In the genomic region with DNA sequence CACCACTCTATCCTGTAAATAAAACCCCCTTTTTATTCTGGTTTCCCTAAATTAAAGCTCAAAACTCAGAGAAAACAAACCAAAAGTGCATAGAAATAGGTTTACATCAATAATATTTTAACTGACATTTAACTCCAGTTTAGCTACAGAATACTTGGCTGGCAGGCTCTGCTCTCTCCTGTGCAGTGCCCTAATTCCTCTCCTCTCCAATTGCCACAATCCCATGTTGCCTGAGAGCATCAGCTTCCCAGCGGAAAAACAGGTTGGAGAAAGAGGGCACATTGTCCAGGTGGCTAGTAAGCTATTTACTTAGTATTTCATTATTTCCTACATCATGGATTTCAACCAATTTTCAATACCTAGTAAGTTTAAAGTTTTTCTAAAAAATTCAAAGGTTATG, we compare ENCODE assay signal across 32 cellular contexts. TPM values are rescaled to one million over a fixed set of nuclear protein-coding genes. Genes with fewer than 3 reads are reported as not detected.
"Had no signal": no experiment of that assay in that cellular context is flagged by ENCODE, and none has a peak within 500 bp of the region (broad histone marks: within the 10 kb centered on the region; RNA-seq: fewer than 3 reads in every experiment).

No MANE protein-coding gene starts in this region.

- H3K27ac Mint-ChIP-seq: activated CD4-positive, alpha-beta memory T cell treated with anti-CD3 and anti-CD28 coated beads, Interleukin-2, amount 10 ng/mL, durations not matched to agents 7 days and 5 days; activated CD4-positive, alpha-beta T cell treated with anti-CD3 and anti-CD28 coated beads, Interleukin-2, amount 10 ng/mL, durations not matched to agents 7 days and 5 days; activated naive CD4-positive, alpha-beta T cell treated with anti-CD3 and anti-CD28 coated beads, Interleukin-2, amount 10 ng/mL, durations not matched to agents 7 days and 5 days; activated naive CD8-positive, alpha-beta T cell treated with anti-CD3 and anti-CD28 coated beads, Interleukin-2, amount 10 ng/mL, durations not matched to agents 7 days and 5 days; activated T-cell treated with anti-CD3 and anti-CD28 coated beads, Interleukin-2, amount 50 U/mL, for 24 hours; endodermal cell; mesothelial cell of epicardium; naive thymus-derived CD4-positive, alpha-beta T cell; stimulated activated effector memory CD8-positive, alpha-beta T cell treated with anti-CD3 and anti-CD28 coated beads, Interleukin-12 subunit alpha, Interleukin-12 subunit beta, amount 100 ng/mL, for 72 hours; stimulated activated naive CD8-positive, alpha-beta T cell treated with anti-CD3 and anti-CD28 coated beads, Interleukin-15, Interleukin-2, amounts not matched to agents 100 ng/mL and 50 ng/mL, for 24 hours had no signal

- H3K79me2 ChIP-seq: parathyroid adenoma had no signal

- H3K9me3 Mint-ChIP-seq: activated CD4-positive, alpha-beta memory T cell treated with anti-CD3 and anti-CD28 coated beads, Interleukin-2, amount 10 ng/mL, durations not matched to agents 7 days and 5 days; activated CD4-positive, alpha-beta T cell treated with anti-CD3 and anti-CD28 coated beads, Interleukin-2, amount 10 ng/mL, durations not matched to agents 7 days and 5 days; activated naive CD4-positive, alpha-beta T cell treated with anti-CD3 and anti-CD28 coated beads, Interleukin-2, amount 10 ng/mL, durations not matched to agents 7 days and 5 days; activated naive CD8-positive, alpha-beta T cell treated with anti-CD3 and anti-CD28 coated beads, Interleukin-2, amount 10 ng/mL, durations not matched to agents 7 days and 5 days; activated T-cell treated with anti-CD3 and anti-CD28 coated beads, Interleukin-2, amount 50 U/mL, for 24 hours; brain; endodermal cell; mesothelial cell of epicardium; neural crest cell; stimulated activated naive CD8-positive, alpha-beta T cell treated with anti-CD3 and anti-CD28 coated beads, Interleukin-15, Interleukin-2, amounts not matched to agents 100 ng/mL and 50 ng/mL, for 24 hours had no signal

- H3K4me3 ChIP-seq: ascending aorta, cardiac muscle cell, psoas muscle, sigmoid colon, thoracic aorta had no signal

- H3K4me1 ChIP-seq: ascending aorta, parathyroid adenoma, psoas muscle had no signal

- H3K4me1 Mint-ChIP-seq: activated CD4-positive, alpha-beta memory T cell treated with anti-CD3 and anti-CD28 coated beads, Interleukin-2, amount 10 ng/mL, durations not matched to agents 7 days and 5 days; activated CD4-positive, alpha-beta T cell treated with anti-CD3 and anti-CD28 coated beads, Interleukin-2, amount 10 ng/mL, durations not matched to agents 7 days and 5 days; activated naive CD4-positive, alpha-beta T cell treated with anti-CD3 and anti-CD28 coated beads, Interleukin-2, amount 10 ng/mL, durations not matched to agents 7 days and 5 days; activated naive CD8-positive, alpha-beta T cell treated with anti-CD3 and anti-CD28 coated beads, Interleukin-2, amount 10 ng/mL, durations not matched to agents 7 days and 5 days; mesothelial cell of epicardium; naive thymus-derived CD4-positive, alpha-beta T cell; neural crest cell; stimulated activated effector memory CD8-positive, alpha-beta T cell treated with anti-CD3 and anti-CD28 coated beads, Interleukin-12 subunit alpha, Interleukin-12 subunit beta, amount 100 ng/mL, for 72 hours had no signal

- H3K27me3 ChIP-seq: ascending aorta, cardiac muscle cell, sigmoid colon had no signal

- H3K36me3 Mint-ChIP-seq: activated naive CD4-positive, alpha-beta T cell treated with anti-CD3 and anti-CD28 coated beads, Interleukin-2, amount 10 ng/mL, durations not matched to agents 7 days and 5 days; activated naive CD8-positive, alpha-beta T cell treated with anti-CD3 and anti-CD28 coated beads, Interleukin-2, amount 10 ng/mL, durations not matched to agents 7 days and 5 days; brain; mesothelial cell of epicardium; naive thymus-derived CD4-positive, alpha-beta T cell; stimulated activated effector memory CD8-positive, alpha-beta T cell treated with anti-CD3 and anti-CD28 coated beads, Interleukin-12 subunit alpha, Interleukin-12 subunit beta, amount 100 ng/mL, for 72 hours had no signal

- H3K27ac ChIP-seq: ascending aorta, cardiac muscle cell, parathyroid adenoma, psoas muscle, sigmoid colon, thoracic aorta had no signal

- ATAC-seq: esophagus mucosa; left colon; naive thymus-derived CD4-positive, alpha-beta T cell; psoas muscle; stimulated activated effector memory CD8-positive, alpha-beta T cell treated with anti-CD3 and anti-CD28 coated beads, Interleukin-12 subunit alpha, Interleukin-12 subunit beta, amount 100 ng/mL, for 72 hours had no signal

- H3K4me3 Mint-ChIP-seq: activated CD4-positive, alpha-beta memory T cell treated with anti-CD3 and anti-CD28 coated beads, Interleukin-2, amount 10 ng/mL, durations not matched to agents 7 days and 5 days; activated CD4-positive, alpha-beta T cell treated with anti-CD3 and anti-CD28 coated beads, Interleukin-2, amount 10 ng/mL, durations not matched to agents 7 days and 5 days; activated naive CD4-positive, alpha-beta T cell treated with anti-CD3 and anti-CD28 coated beads, Interleukin-2, amount 10 ng/mL, durations not matched to agents 7 days and 5 days; activated naive CD8-positive, alpha-beta T cell treated with anti-CD3 and anti-CD28 coated beads, Interleukin-2, amount 10 ng/mL, durations not matched to agents 7 days and 5 days; activated T-cell treated with anti-CD3 and anti-CD28 coated beads, Interleukin-2, amount 50 U/mL, for 24 hours; endodermal cell; mesothelial cell of epicardium; naive thymus-derived CD4-positive, alpha-beta T cell; neural crest cell; stimulated activated effector memory CD8-positive, alpha-beta T cell treated with anti-CD3 and anti-CD28 coated beads, Interleukin-12 subunit alpha, Interleukin-12 subunit beta, amount 100 ng/mL, for 72 hours; stimulated activated naive CD8-positive, alpha-beta T cell treated with anti-CD3 and anti-CD28 coated beads, Interleukin-15, Interleukin-2, amounts not matched to agents 100 ng/mL and 50 ng/mL, for 24 hours had no signal

- H3K27me3 Mint-ChIP-seq: activated CD4-positive, alpha-beta memory T cell treated with anti-CD3 and anti-CD28 coated beads, Interleukin-2, amount 10 ng/mL, durations not matched to agents 7 days and 5 days; activated CD4-positive, alpha-beta T cell treated with anti-CD3 and anti-CD28 coated beads, Interleukin-2, amount 10 ng/mL, durations not matched to agents 7 days and 5 days; activated naive CD4-positive, alpha-beta T cell treated with anti-CD3 and anti-CD28 coated beads, Interleukin-2, amount 10 ng/mL, durations not matched to agents 7 days and 5 days; activated naive CD8-positive, alpha-beta T cell treated with anti-CD3 and anti-CD28 coated beads, Interleukin-2, amount 10 ng/mL, durations not matched to agents 7 days and 5 days; activated T-cell treated with anti-CD3 and anti-CD28 coated beads, Interleukin-2, amount 50 U/mL, for 24 hours; naive thymus-derived CD4-positive, alpha-beta T cell; stimulated activated naive CD8-positive, alpha-beta T cell treated with anti-CD3 and anti-CD28 coated beads, Interleukin-15, Interleukin-2, amounts not matched to agents 100 ng/mL and 50 ng/mL, for 24 hours had no signal

- DNase-seq: activated CD4-positive, alpha-beta memory T cell treated with anti-CD3 and anti-CD28 coated beads, Interleukin-2, amount 10 ng/mL, durations not matched to agents 7 days and 5 days; activated CD4-positive, alpha-beta T cell treated with anti-CD3 and anti-CD28 coated beads for 1 hour; activated CD4-positive, alpha-beta T cell treated with anti-CD3 and anti-CD28 coated beads, Interleukin-2, amount 10 ng/mL, durations not matched to agents 7 days and 5 days; activated CD8-positive, alpha-beta memory T cell treated with anti-CD3 and anti-CD28 coated beads, Interleukin-2, amount 50 U/mL, for 48 hours; activated gamma-delta T cell; activated naive CD4-positive, alpha-beta T cell treated with anti-CD3 and anti-CD28 coated beads, Interleukin-2, amount 10 ng/mL, durations not matched to agents 7 days and 5 days; activated naive CD8-positive, alpha-beta T cell treated with anti-CD3 and anti-CD28 coated beads, Interleukin-2, amount 10 ng/mL, durations not matched to agents 7 days and 5 days; activated T-cell treated with anti-CD3 and anti-CD28 coated beads, Interleukin-2, amount 50 U/mL, for 24 hours; endodermal cell; foreskin fibroblast; head of caudate nucleus; hippocampal formation; kidney; left colon; mammary epithelial cell; naive thymus-derived CD4-positive, alpha-beta T cell; occipital lobe; psoas muscle; sigmoid colon; small intestine; stimulated activated CD4-positive, alpha-beta T cell treated with anti-CD3 and anti-CD28 coated beads, Interleukin-4, amount 100 ng/mL, for 24 hours; trophoblast cell had no signal

- H3K36me3 ChIP-seq: ascending aorta, cardiac muscle cell, sigmoid colon, thoracic aorta had no signal

- H2AFZ ChIP-seq: parathyroid adenoma had no signal

RNA-seq across cellular contexts. Expression of gene SEMA3E, which starts 8.7 kb away (rescaled TPM):
- total RNA-seq: activated CD4-positive, alpha-beta memory T cell treated with anti-CD3 and anti-CD28 coated beads, Interleukin-2, amount 10 ng/mL, durations not matched to agents 7 days and 5 days; activated CD4-positive, alpha-beta T cell treated with anti-CD3 and anti-CD28 coated beads, Interleukin-2, amount 10 ng/mL, durations not matched to agents 7 days and 5 days; activated naive CD8-positive, alpha-beta T cell treated with anti-CD3 and anti-CD28 coated beads, Interleukin-2, amount 10 ng/mL, durations not matched to agents 7 days and 5 days; naive thymus-derived CD4-positive, alpha-beta T cell had no signal
- polyA plus RNA-seq: naive thymus-derived CD4-positive, alpha-beta T cell had no signal
